Comparison of ENCODE assay signal across 8 cellular contexts in genomic region chr1:150213170-150214098, GRCh38. TPM values are rescaled to one million over a fixed set of nuclear protein-coding genes. Genes with fewer than 3 reads are reported as not detected.
DNase-seq lines count a peak whose midpoint lies in the region; ATAC-seq and TF ChIP-seq lines count a peak whose summit lies in the region.

No MANE protein-coding gene starts in this region.

- ATAC-seq in GM21576 (IDR thresholded peaks at IDR 0.05; ENCODE audit: unreplicated experiment) (peak; percentile 92), Right ventricle myocardium inferior (peak; percentile 100)

- intact Hi-C loops in Right ventricle myocardium inferior (cut with DNase I) = loop anchor here (2.0 kb wide), 1 partner anchor 21 kb away; no protein-coding TSS in a partner anchor
- intact Hi-C loops in ovary (cut with DNase I) = no loop called here

- H3K9ac ChIP-seq in Karpas-422 (ENCODE audit: low read length) = peak overlapping the region; percentile 69

- H3K9me3 Mint-ChIP-seq in activated naive CD8-positive, alpha-beta T cell treated with anti-CD3 and anti-CD28 coated beads for 36 hours = no peaks in the 10 kb centered on the region

- peaks cover 2% of the 10 kb centered on the region for H3K36me3 Mint-ChIP-seq in activated naive CD8-positive, alpha-beta T cell treated with anti-CD3 and anti-CD28 coated beads for 36 hours

- peak in 1 of 3 donors; percentile 35 for TF ChIP-seq CTCF in ovary (IDR thresholded peaks at IDR 0.05)

- H3K9me3 ChIP-seq in Karpas-422 (ENCODE audit: low read length) (no peaks in the 10 kb centered on the region), ovary (no peaks in the 10 kb centered on the region), thymus (ENCODE audit: control insufficient read depth) (no peaks in the 10 kb centered on the region)

- no peaks in the 10 kb centered on the region for H3K27me3 Mint-ChIP-seq in activated naive CD8-positive, alpha-beta T cell treated with anti-CD3 and anti-CD28 coated beads for 36 hours

- DNase-seq in DMS 273 treated with DMSO at 0.1 percent for 48 hours (lab: John Stamatoyannopoulos, UW) (peak; percentile 56), Karpas-422 (peak; percentile 99), SK-N-DZ (ENCODE audit: low spot score) (peak; percentile 78), Right ventricle myocardium inferior (ENCODE audit: missing footprints) (peak; percentile 98), ovary (peak; percentile 92 to 96 (median 95))
- DNase-seq in activated naive CD8-positive, alpha-beta T cell treated with anti-CD3 and anti-CD28 coated beads for 36 hours = peak; percentile 90

- no peaks in the 10 kb centered on the region for H3K79me2 ChIP-seq in Karpas-422 (ENCODE audit: low read length)

- peak overlapping the region; percentile 97 for H3K27ac Mint-ChIP-seq in activated naive CD8-positive, alpha-beta T cell treated with anti-CD3 and anti-CD28 coated beads for 36 hours

- peaks cover 17% of the 10 kb centered on the region for H3K4me1 Mint-ChIP-seq in activated naive CD8-positive, alpha-beta T cell treated with anti-CD3 and anti-CD28 coated beads for 36 hours

- H4K20me1 ChIP-seq in Karpas-422 (ENCODE audit: insufficient read depth, low read depth, low read length) = no peaks in the 10 kb centered on the region

- H3K27me3 ChIP-seq in Karpas-422 (ENCODE audit: low read length) (no peaks in the 10 kb centered on the region), ovary (no peaks in the 10 kb centered on the region), thymus (ENCODE audit: control insufficient read depth, insufficient read depth) (no peaks in the 10 kb centered on the region)

- WGBS in ovary, 3 donors = 14 to 17% (median 15%) methylated on average over 38 of the region's 38 CpGs
- 20% methylated on average over 38 of the region's 38 CpGs for WGBS in thymus

- peak overlapping the region; percentile 80 for H2AFZ ChIP-seq in Karpas-422 (ENCODE audit: low read length)

- H3K4me1 ChIP-seq in Karpas-422 (ENCODE audit: low read length) (peaks cover 13% of the 10 kb centered on the region), ovary (ENCODE audit: insufficient read depth) (peaks cover 3% of the 10 kb centered on the region), thymus (ENCODE audit: control insufficient read depth, insufficient read depth, low read length) (peaks cover 4% of the 10 kb centered on the region)

- H3K4me3 ChIP-seq in Karpas-422 (ENCODE audit: low read length) (peak overlapping the region; percentile 68), ovary (peak overlapping the region; percentile 50), thymus (ENCODE audit: low read length) (peak overlapping the region; percentile 61)

- H3K27ac ChIP-seq in Karpas-422 (ENCODE audit: low read length) = peak overlapping the region; percentile 78
- H3K27ac ChIP-seq in ovary = peak overlapping the region; percentile 17 to 77
- peak overlapping the region; percentile 79 for H3K27ac ChIP-seq in thymus (ENCODE audit: low read depth)

- peak overlapping the region; percentile 95 for H3K4me2 ChIP-seq in Karpas-422 (ENCODE audit: low read depth, low read length, poor library complexity, severe bottlenecking)

- H3K36me3 ChIP-seq in Karpas-422 (ENCODE audit: insufficient read depth, low read length) = peaks cover 3% of the 10 kb centered on the region; the same call in 1 of the 2 replicates
- H3K36me3 ChIP-seq in ovary = no peaks in the 10 kb centered on the region
- H3K36me3 ChIP-seq in thymus (ENCODE audit: control insufficient read depth, insufficient read depth) = no peaks in the 10 kb centered on the region

- H3K9me2 ChIP-seq in Karpas-422 (replicated peaks; ENCODE audit: insufficient read depth, low read length) = no peaks in the 10 kb centered on the region

- H3K4me3 Mint-ChIP-seq in activated naive CD8-positive, alpha-beta T cell treated with anti-CD3 and anti-CD28 coated beads for 36 hours = peak overlapping the region; percentile 83

- TF ChIP-seq POLR2A in ovary (IDR thresholded peaks at IDR 0.05) = peak; percentile 43

- no peak for TF ChIP-seq EP300 in ovary (IDR thresholded peaks at IDR 0.05)

RNA-seq across cellular contexts. Expression of gene ANP32E, which starts 22.5 kb away (rescaled TPM):
- total RNA-seq in Karpas-422 (2014; rRNA removed; shearing (Covaris generic); ENCODE audit: low replicate concordance) = 43.2 and 77.4 TPM in 2 replicates
- polyA plus RNA-seq in SK-N-DZ (2014; cell fraction: cytosol; rRNA removed) = 113 and 124 TPM in 2 replicates
- polyA plus RNA-seq in SK-N-DZ (2014; cell fraction: nucleus; rRNA removed) = 46.3 and 57.7 TPM in 2 replicates
- total RNA-seq in activated naive CD8-positive, alpha-beta T cell treated with anti-CD3 and anti-CD28 coated beads for 36 hours = 100 to 1,000 TPM; 176 to 191 TPM
- total RNA-seq in Right ventricle myocardium inferior (28.6 TPM), ovary (10 to 100 TPM; 16.3 to 43.8 (median 33.7) TPM)
- polyA plus RNA-seq in ovary (10 to 100 TPM; 19.1 to 25.0 TPM), thymus (44.5 TPM)

RNA-seq across cellular contexts. Expression of gene CA14, which starts 44.1 kb away (rescaled TPM):
- 0.22 and 0.45 TPM in 2 replicates for total RNA-seq in Karpas-422 (2014; rRNA removed; shearing (Covaris generic); ENCODE audit: low replicate concordance)
- 39.9 and 40.7 TPM in 2 replicates for polyA plus RNA-seq in SK-N-DZ (2014; cell fraction: cytosol; rRNA removed)
- 51.7 and 53.4 TPM in 2 replicates for polyA plus RNA-seq in SK-N-DZ (2014; cell fraction: nucleus; rRNA removed)
- not detected for total RNA-seq in activated naive CD8-positive, alpha-beta T cell treated with anti-CD3 and anti-CD28 coated beads for 36 hours
- total RNA-seq in Right ventricle myocardium inferior = 14.4 TPM
- 1 to 10 TPM in 4 of 7 donors, under 1 TPM in 2, not detected in 1; 0.23 to 5.7 (median 1.2) TPM for total RNA-seq in ovary
- under 1 TPM; 0.38 to 0.58 TPM for polyA plus RNA-seq in ovary
- polyA plus RNA-seq in thymus = 0.14 TPM

RNA-seq across cellular contexts. Expression of gene APH1A, which starts 55.4 kb away (rescaled TPM):
- 122 and 130 TPM in 2 replicates for total RNA-seq in Karpas-422 (2014; rRNA removed; shearing (Covaris generic); ENCODE audit: low replicate concordance)
- polyA plus RNA-seq in SK-N-DZ (2014; cell fraction: cytosol; rRNA removed) = 241 and 259 TPM in 2 replicates
- polyA plus RNA-seq in SK-N-DZ (2014; cell fraction: nucleus; rRNA removed) = 157 and 245 TPM in 2 replicates
- 100 to 1,000 TPM; 123 to 126 TPM for total RNA-seq in activated naive CD8-positive, alpha-beta T cell treated with anti-CD3 and anti-CD28 coated beads for 36 hours
- total RNA-seq in Right ventricle myocardium inferior = 58.7 TPM
- 100 to 1,000 TPM in 6 of 7 donors, 10 to 100 TPM in 1; 80.0 to 129 (median 116) TPM for total RNA-seq in ovary
- polyA plus RNA-seq in ovary = 100 to 1,000 TPM; 103 to 151 TPM
- polyA plus RNA-seq in thymus = 102 TPM

RNA-seq across cellular contexts. Expression of gene C1orf54, which starts 59.2 kb away (rescaled TPM):
- 5.1 and 21.2 TPM in 2 replicates for total RNA-seq in Karpas-422 (2014; rRNA removed; shearing (Covaris generic); ENCODE audit: low replicate concordance)
- 3.7 and 11.2 TPM in 2 replicates for polyA plus RNA-seq in SK-N-DZ (2014; cell fraction: cytosol; rRNA removed)
- 1.7 and 5.0 TPM in 2 replicates for polyA plus RNA-seq in SK-N-DZ (2014; cell fraction: nucleus; rRNA removed)
- total RNA-seq in activated naive CD8-positive, alpha-beta T cell treated with anti-CD3 and anti-CD28 coated beads for 36 hours = under 1 TPM; 0.48 to 0.78 TPM
- total RNA-seq in Right ventricle myocardium inferior = 15.8 TPM
- 10 to 100 TPM in 1 of 7 donors, 1 to 10 TPM in 6; 2.0 to 20.9 (median 4.4) TPM for total RNA-seq in ovary
- 10 to 100 TPM in 1 of 2 donors, 1 to 10 TPM in 1; 8.4 to 34.8 TPM for polyA plus RNA-seq in ovary
- polyA plus RNA-seq in thymus = 65.6 TPM

Comparison
In these comparisons a context has a peak if more than half of its experiments do, and no peak if none do; other contexts are left out.
1. Peak in every context shown above with its lines: DNase-seq, ATAC-seq, H3K4me3 ChIP-seq and H3K27ac ChIP-seq.